Comparison of ENCODE assay signal across 40 cellular contexts in the genomic region with DNA sequence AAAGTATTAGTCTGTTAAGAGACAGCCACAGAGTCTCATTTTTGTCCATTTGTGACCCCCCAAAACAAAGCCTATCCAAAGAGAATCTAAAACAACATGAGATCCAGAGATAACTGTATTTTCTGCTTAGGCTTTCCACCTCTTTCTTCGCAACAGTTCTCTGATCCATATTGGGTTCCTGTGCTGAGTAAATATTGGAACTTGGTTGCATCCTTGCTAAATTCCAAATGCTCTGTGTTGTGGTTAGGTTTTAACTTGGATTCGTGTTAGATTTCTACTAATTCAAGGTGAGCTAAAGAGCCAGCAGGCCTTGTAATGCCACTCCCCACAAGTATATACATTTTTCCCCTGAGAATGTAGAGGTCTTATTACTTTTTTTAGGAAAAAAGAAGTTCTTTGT. TPM values are rescaled to one million over a fixed set of nuclear protein-coding genes. Genes with fewer than 3 reads are reported as not detected.
A peak's percentile ranks its signal among the peaks of the same experiment; 100 is the strongest.
DNase-seq lines count a peak whose midpoint lies in the region; ATAC-seq, FAIRE-seq and TF ChIP-seq lines count a peak whose summit lies in the region.
"Had no signal": no experiment of that assay in that cellular context is flagged by ENCODE, and none has a peak within 500 bp of the region (broad histone marks: within the 10 kb centered on the region; RNA-seq: fewer than 3 reads in every experiment).

No MANE protein-coding gene starts in this region.

- no peaks in the 10 kb centered on the region for H3K79me1 ChIP-seq in H1 (ENCODE audit: low read depth, low read length)

- H3K27ac ChIP-seq in liver (ENCODE audit: low read depth in 1 of 2, low read length in 2 of 2), result no peak overlapping the region
- H3K27ac ChIP-seq in HepG2 (ENCODE audit: extremely low read length, insufficient read depth, low read length), result no peak overlapping the region
- H3K27ac ChIP-seq in H1 (ENCODE audit: low read depth, low read length), result no peak overlapping the region
- no peak overlapping the region for H3K27ac ChIP-seq in right lobe of liver
- H3K27ac ChIP-seq in upper lobe of right lung, result no peak overlapping the region
- H3K27ac ChIP-seq in vagina, result no peak overlapping the region
- H3K27ac ChIP-seq: 22Rv1; A549; BLaER1; BLaER1 treated with 17β-estradiol and CSF1 and Interleukin-3, amounts not matched to agents 10 nM and 100 nM; C4-2B had no signal

- H2BK120ac ChIP-seq in H1 (replicated peaks; ENCODE audit: low read depth, low read length), result no peak overlapping the region

- in situ Hi-C loops in HepG2 (cut with HindIII; ENCODE audit: extremely low pct_ligation_motif_present, low pct_unique_long_range_greater_than_20kb), result no loop called here

- H2AFZ ChIP-seq in HepG2 (ENCODE audit: low read length), result no peak overlapping the region
- H2AFZ ChIP-seq in H1 (ENCODE audit: low read length), result peak overlapping the region; percentile 31; the same call in 1 of the 2 replicates

- H3K23ac ChIP-seq in H1 (ENCODE audit: insufficient read length), result no peak overlapping the region

- H3K9ac ChIP-seq in liver (ENCODE audit: low read depth in 1 of 2, low read length in 2 of 2) (no peak overlapping the region), HepG2 (ENCODE audit: insufficient read depth, low read depth, low read length) (no peak overlapping the region), H1 (replicated peaks in 1 of 4; ENCODE audit: extremely low read depth in 1 of 4, low read depth in 3 of 4, low read length in 3 of 4) (no peak overlapping the region)
- H3K9ac ChIP-seq: BLaER1; BLaER1 treated with 17β-estradiol and CSF1 and Interleukin-3, amounts not matched to agents 10 nM and 100 nM had no signal

- CTCF ChIA-PET in HepG2 (lab: Yijun Ruan, JAX; ENCODE audit: low intra/inter-chr PET ratio, low total read pairs), result no interaction called here
- CTCF ChIA-PET in H1 (lab: Charles Lee; ENCODE audit: partially characterized antibody), result interaction anchor here (1.2 to 2.1 kb wide), 4 partner anchors 14 to 32 kb away, joined by 3 to 6 read pairs (median 4); no protein-coding TSS in a partner anchor

- TF ChIP-seq CTCF in liver (IDR thresholded peaks at IDR 0.05; ENCODE audit: low read depth, low read length, missing input control), result no peak
- no peak for TF ChIP-seq CTCF in HepG2 (CRISPR knock-in tag; IDR thresholded peaks at IDR 0.05)
- no peak for TF ChIP-seq CTCF in H1 (IDR thresholded peaks at IDR 0.05; ENCODE audit: control extremely low read depth in 1 of 3, insufficient read depth in 1 of 3, low read depth in 1 of 3, low read length in 3 of 3)
- TF ChIP-seq CTCF in right lobe of liver (IDR thresholded peaks at IDR 0.05), result no peak
- no peak for TF ChIP-seq CTCF in upper lobe of right lung (IDR thresholded peaks at IDR 0.05)
- TF ChIP-seq CTCF in vagina (IDR thresholded peaks at IDR 0.05), result no peak

- H2BK15ac ChIP-seq in H1 (ENCODE audit: low read length), result no peak overlapping the region

- POLR2A ChIA-PET in HepG2 (lab: Yijun Ruan, JAX) (no interaction called here), H1 (lab: Charles Lee; ENCODE audit: partially characterized antibody) (no interaction called here)

- no peak overlapping the region for H3K18ac ChIP-seq in H1 (ENCODE audit: extremely low read depth, low read length)

- no peak for TF ChIP-seq POLR2A in HepG2 (IDR thresholded peaks at IDR 0.05; ENCODE audit: insufficient read depth in 1 of 2, low read depth in 2 of 2, low read length in 2 of 2)
- no peak for TF ChIP-seq POLR2A in H1 (IDR thresholded peaks at IDR 0.05; ENCODE audit: control extremely low read depth in 1 of 2, low read depth in 2 of 2, low read length in 2 of 2)
- TF ChIP-seq POLR2A in right lobe of liver (IDR thresholded peaks at IDR 0.05), result no peak
- TF ChIP-seq POLR2A in vagina (IDR thresholded peaks at IDR 0.05), result no peak

- H3K79me2 ChIP-seq in HepG2 (ENCODE audit: insufficient read depth, low read length) (no peaks in the 10 kb centered on the region), H1 (ENCODE audit: control insufficient read depth in 1 of 2, insufficient read depth in 2 of 2, low read length in 2 of 2) (no peaks in the 10 kb centered on the region)

- no peak for TF ChIP-seq EP300 in HepG2 (IDR thresholded peaks at IDR 0.05; ENCODE audit: low read depth in 2 of 2, low read length in 2 of 2)
- no peak for TF ChIP-seq EP300 in HepG2 (CRISPR knock-in tag; IDR thresholded peaks at IDR 0.05; ENCODE audit: borderline replicate concordance)
- no peak for TF ChIP-seq EP300 in H1 (IDR thresholded peaks at IDR 0.05; ENCODE audit: borderline replicate concordance in 1 of 2, low read depth in 2 of 2, low read length in 2 of 2)

- H3K4me3 ChIP-seq in liver (ENCODE audit: low read depth in 1 of 3, low read length in 3 of 3) (no peak overlapping the region), HepG2 (replicated peaks in 1 of 3; ENCODE audit: insufficient read depth in 1 of 3, low read depth in 2 of 3, low read length in 3 of 3) (no peak overlapping the region), H1 (ENCODE audit: extremely low read depth in 1 of 4, insufficient read depth in 2 of 4, low read depth in 3 of 4, low read length in 4 of 4) (no peak overlapping the region), right lobe of liver (no peak overlapping the region), upper lobe of right lung (no peak overlapping the region), vagina (no peak overlapping the region)
- H3K4me3 ChIP-seq: A549; BLaER1; BLaER1 treated with 17β-estradiol and CSF1 and Interleukin-3, amounts not matched to agents 10 nM and 100 nM had no signal

- H2BK5ac ChIP-seq in H1 (ENCODE audit: low read depth, low read length), result no peak overlapping the region

- no peak for FAIRE-seq in HepG2 (lab: Jason Lieb, UNC)
- no peak for FAIRE-seq in H1 (lab: Jason Lieb, UNC)
- FAIRE-seq: A204.1, A549 had no signal

- no peaks in the 10 kb centered on the region for H3K23me2 ChIP-seq in H1 (ENCODE audit: low read depth, low read length)

- no peak overlapping the region for H2BK12ac ChIP-seq in H1 (ENCODE audit: low read depth, low read length)

- H3K27me3 ChIP-seq in liver (ENCODE audit: control insufficient read depth in 4 of 4, insufficient read depth in 4 of 4, low read length in 3 of 4) (no peaks in the 10 kb centered on the region), HepG2 (ENCODE audit: control insufficient read depth in 1 of 2, insufficient read depth in 2 of 2, low read length in 2 of 2) (no peaks in the 10 kb centered on the region; a peak in 1 of 5 replicates), H1 (replicated peaks in 1 of 4; ENCODE audit: control insufficient read depth in 3 of 4, extremely low read depth in 1 of 4, insufficient read depth in 3 of 4, low read length in 3 of 4) (no peaks in the 10 kb centered on the region), right lobe of liver (no peaks in the 10 kb centered on the region), upper lobe of right lung (no peaks in the 10 kb centered on the region), vagina (no peaks in the 10 kb centered on the region)
- H3K27me3 ChIP-seq: BE2C; BLaER1; BLaER1 treated with 17β-estradiol and CSF1 and Interleukin-3, amounts not matched to agents 10 nM and 100 nM had no signal

- no peaks in the 10 kb centered on the region for H3K4me1 ChIP-seq in liver (ENCODE audit: control insufficient read depth in 4 of 4, insufficient read depth in 4 of 4, low read length in 3 of 4)
- H3K4me1 ChIP-seq in HepG2 (ENCODE audit: insufficient read depth, low read length), result no peaks in the 10 kb centered on the region
- H3K4me1 ChIP-seq in H1 (replicated peaks in 1 of 4; ENCODE audit: control insufficient read depth in 3 of 4, insufficient read depth in 4 of 4, low read length in 3 of 4), result no peaks in the 10 kb centered on the region
- no peaks in the 10 kb centered on the region for H3K4me1 ChIP-seq in right lobe of liver
- H3K4me1 ChIP-seq in upper lobe of right lung, result no peaks in the 10 kb centered on the region
- H3K4me1 ChIP-seq in vagina, result no peaks in the 10 kb centered on the region
- H3K4me1 ChIP-seq: A549, BE2C, BLaER1, Caco-2 had no signal

- WGBS in liver, result 29% methylated on average over 2 of the region's 2 CpGs
- WGBS in HepG2 (ENCODE audit: low lambda C conversion rate), result 0% methylated on average over 2 of the region's 2 CpGs
- WGBS in H1 (ENCODE audit: extremely low coverage in 1 of 2, insufficient coverage in 1 of 2, insufficient read length in 1 of 2, insufficient replicate concordance in 2 of 2, low coverage in 1 of 2, low lambda C conversion rate in 2 of 2, missing lambda C conversion rate in 1 of 2), 2 experiments, result 90% methylated on average over 2 of the region's 2 CpGs; no CpG with 5 or more reads in 1 of the 2 experiments
- WGBS in right lobe of liver (ENCODE audit: insufficient coverage, low coverage, low lambda C conversion rate, missing lambda C conversion rate), result 18% methylated on average over 2 of the region's 2 CpGs

- H4K5ac ChIP-seq in H1 (ENCODE audit: insufficient read length, low read depth, low read length), result no peak overlapping the region

- H3K4ac ChIP-seq in H1 (replicated peaks; ENCODE audit: insufficient read length, low read depth, low read length), result no peak overlapping the region

- TF ChIP-seq RAD21 in liver (IDR thresholded peaks at IDR 0.05) (no peak), HepG2 (CRISPR knock-in tag; IDR thresholded peaks at IDR 0.05) (no peak), H1 (IDR thresholded peaks at IDR 0.05 in 1 of 2, conservative IDR thresholded peaks at IDR 0.05 in 1 of 2; ENCODE audit: low read depth in 2 of 2, low read length in 2 of 2) (no peak)

- H4K20me1 ChIP-seq in HepG2 (ENCODE audit: insufficient read depth, low read length) (no peaks in the 10 kb centered on the region), H1 (replicated peaks in 1 of 2; ENCODE audit: control insufficient read depth in 1 of 2, insufficient read depth in 2 of 2, low read length in 2 of 2) (no peaks in the 10 kb centered on the region)
- H4K20me1 ChIP-seq: BLaER1; BLaER1 treated with 17β-estradiol and CSF1 and Interleukin-3, amounts not matched to agents 10 nM and 100 nM had no signal

- DNase-seq in HepG2 (ENCODE audit: low spot score), result no peak
- no peak for DNase-seq in H1 (ENCODE audit: low read depth in 1 of 2, low spot score in 2 of 2)
- DNase-seq in left lobe of liver (ENCODE audit: low spot score), result no peak
- DNase-seq in right lobe of liver, result no peak
- no peak for DNase-seq in upper lobe of right lung
- no peak for DNase-seq in vagina (ENCODE audit: extremely low spot score in 2 of 2)
- DNase-seq in NK-92 (lab: John Stamatoyannopoulos, UW; ENCODE audit: unreplicated experiment), result no peak
- DNase-seq: 8988T; ACHN; AML-193; BE2C; C1 segment of cervical spinal cord; Caco-2; Calu3; CD4-positive, alpha-beta memory T cell; CD4-positive, alpha-beta T cell; CD4-positive, CD25-positive, alpha-beta regulatory T cell; CD8-positive, alpha-beta memory T cell; CD8-positive, alpha-beta T cell; COR-L47; DMS 273 treated with DMSO at 0.1 percent for 48 hours; DMS153; DMS53; DMS79; DMS79 treated with DMSO at 0.1 percent for 48 hours; DND-41; EL had no signal

- H2BK20ac ChIP-seq in H1 (ENCODE audit: low read length), result no peak overlapping the region

- H3K14ac ChIP-seq in H1 (ENCODE audit: insufficient read length), result no peak overlapping the region

- no peak overlapping the region for H2AK5ac ChIP-seq in H1 (ENCODE audit: low read depth, low read length)

- H3K4me2 ChIP-seq in HepG2 (ENCODE audit: low read depth, low read length) (no peak overlapping the region), H1 (ENCODE audit: insufficient read depth in 1 of 2, low read depth in 2 of 2, low read length in 2 of 2) (no peak overlapping the region)
- H3K4me2 ChIP-seq: A549; BLaER1; BLaER1 treated with 17β-estradiol and CSF1 and Interleukin-3, amounts not matched to agents 10 nM and 100 nM had no signal

- ATAC-seq in HepG2 (no peak), left lobe of liver (peak; percentile 78), right lobe of liver (peak in 3 of 4 donors; percentile 53 to 79 (median 54)), upper lobe of right lung (no peak)
- ATAC-seq: A549; CD8-positive, alpha-beta T cell had no signal

- intact Hi-C loops in HepG2 (cut with micrococcal nuclease; ENCODE audit: unreplicated experiment), result no loop called here
- intact Hi-C loops in right lobe of liver (cut with DNase I), result no loop called here
- intact Hi-C loops in upper lobe of right lung (cut with DNase I), result no loop called here
- intact Hi-C loops in vagina (cut with DNase I), result no loop called here

- H3K9me3 ChIP-seq in liver (ENCODE audit: control insufficient read depth in 4 of 4, low read length in 3 of 4) (no peaks in the 10 kb centered on the region), HepG2 (ENCODE audit: low read length) (no peaks in the 10 kb centered on the region), H1 (ENCODE audit: insufficient read depth in 2 of 2, low read depth in 1 of 2, low read length in 1 of 2) (no peaks in the 10 kb centered on the region), right lobe of liver (no peaks in the 10 kb centered on the region), upper lobe of right lung (no peaks in the 10 kb centered on the region), vagina (no peaks in the 10 kb centered on the region)
- H3K9me3 ChIP-seq: A549; BE2C; BLaER1; BLaER1 treated with 17β-estradiol and CSF1 and Interleukin-3, amounts not matched to agents 10 nM and 100 nM; Caco-2 had no signal

- H4K91ac ChIP-seq in H1 (replicated peaks; ENCODE audit: insufficient read length, low read length), result no peak overlapping the region

- H4K8ac ChIP-seq in H1 (ENCODE audit: extremely low read depth, insufficient read depth, low read length), result no peak overlapping the region

- H3K56ac ChIP-seq in H1 (replicated peaks; ENCODE audit: insufficient read length, low read depth, low read length), result no peak overlapping the region

- no peaks in the 10 kb centered on the region for H3K36me3 ChIP-seq in liver (ENCODE audit: control insufficient read depth in 4 of 4, insufficient read depth in 3 of 4, low read depth in 1 of 4, low read length in 3 of 4)
- H3K36me3 ChIP-seq in HepG2 (replicated peaks in 1 of 2; ENCODE audit: control insufficient read depth in 1 of 2, insufficient read depth in 2 of 2, low read length in 2 of 2), result no peaks in the 10 kb centered on the region
- no peaks in the 10 kb centered on the region for H3K36me3 ChIP-seq in H1 (ENCODE audit: control insufficient read depth in 2 of 4, insufficient read depth in 4 of 4, low read length in 3 of 4)
- H3K36me3 ChIP-seq in right lobe of liver, result no peaks in the 10 kb centered on the region
- no peaks in the 10 kb centered on the region for H3K36me3 ChIP-seq in upper lobe of right lung
- H3K36me3 ChIP-seq in vagina, result no peaks in the 10 kb centered on the region
- H3K36me3 ChIP-seq: BE2C; BLaER1; BLaER1 treated with 17β-estradiol and CSF1 and Interleukin-3, amounts not matched to agents 10 nM and 100 nM had no signal

- BruUV-seq in HepG2 (replicated peaks; lab: Mats Ljungman, UMichigan), result no TSS peak

RNA-seq across cellular contexts. Expression of gene FMO1, which starts 29.2 kb away (rescaled TPM):
- total RNA-seq in liver (10 to 100 TPM in 1 of 2 donors, under 1 TPM in 1; 0.33 to 26.3 TPM), HepG2 (2016; rRNA removed; fragmentation: Illumina TruSeq; extraction: Trizol) (not detected in 2 replicates), left lobe of liver (not detected), right lobe of liver (1 to 10 TPM in 3 of 6 experiments, under 1 TPM in 3; 0.15 to 7.6 (median 2.5) TPM), upper lobe of right lung (1.3 TPM), vagina (6.4 TPM)
- polyA plus RNA-seq in liver (under 1 TPM; 0.13 to 0.90 TPM), HepG2 (2011; rRNA removed) (not detected in 2 replicates), H1 (2011; rRNA removed) (0.03 and 0.11 TPM in 2 replicates)
- not detected in 2 replicates for total RNA-seq in HepG2 (2016; cell fraction: cytosol; rRNA removed; fragmentation: Illumina TruSeq; extraction: Trizol; ENCODE audit: low read depth)
- not detected in 2 replicates for total RNA-seq in HepG2 (2016; cell fraction: insoluble cytoplasmic fraction; rRNA removed; fragmentation: Illumina TruSeq; extraction: Trizol)
- not detected in 2 replicates for total RNA-seq in HepG2 (2016; cell fraction: membrane; rRNA removed; fragmentation: Illumina TruSeq; extraction: Trizol)
- total RNA-seq in HepG2 (2016; cell fraction: nucleus; rRNA removed; fragmentation: Illumina TruSeq; extraction: Trizol), result not detected in 2 replicates
- not detected in 2 replicates for polyA plus RNA-seq in HepG2 (2011; cell fraction: cytosol; rRNA removed)
- not detected in 2 replicates for polyA plus RNA-seq in HepG2 (2011; cell fraction: nucleus; rRNA removed)
- not detected in 2 replicates for polyA plus RNA-seq in HepG2 (2012)
- polyA plus RNA-seq in HepG2 (2016; cell fraction: cytosol; fragmentation: Illumina TruSeq; extraction: Trizol; ENCODE audit: low read depth), result not detected in 2 replicates
- polyA plus RNA-seq in HepG2 (2016; cell fraction: insoluble cytoplasmic fraction; fragmentation: Illumina TruSeq; extraction: Trizol; ENCODE audit: low read depth), result not detected in 2 replicates
- polyA plus RNA-seq in HepG2 (2016; cell fraction: membrane; fragmentation: Illumina TruSeq; extraction: Trizol; ENCODE audit: low read depth), result not detected in 2 replicates
- not detected in 2 replicates for polyA plus RNA-seq in HepG2 (2016; cell fraction: nucleus; fragmentation: Illumina TruSeq; extraction: Trizol; ENCODE audit: insufficient read depth, low read depth)
- not detected in 2 replicates for polyA minus RNA-seq in HepG2 (2011; rRNA and poly(A)+ RNA removed; ENCODE audit: low replicate concordance)
- polyA minus RNA-seq in HepG2 (2011; cell fraction: cytosol; rRNA and poly(A)+ RNA removed), result not detected in 2 replicates
- not detected in 2 replicates for polyA minus RNA-seq in HepG2 (2011; cell fraction: nucleus; rRNA and poly(A)+ RNA removed)
- total RNA-seq in H1 (2021; fragmentation: NEBNext Ultra II Directional; extraction: Animal tissue kit (Norgen Biotek cat#: 25700)), result 0.36 TPM in 1 of 2 replicates, not detected in the other
- 0.13 TPM for polyA plus RNA-seq in H1 (2011; cell fraction: cytosol; rRNA removed)
- 0.77 TPM for polyA plus RNA-seq in H1 (2011; cell fraction: nucleus; rRNA removed)
- polyA plus RNA-seq in H1 (2012, experiment 1 of 2), result 0.11 to 0.27 TPM in 2 of 4 replicates, not detected in the others
- not detected for polyA plus RNA-seq in H1 (2012, experiment 2 of 2)
- polyA plus RNA-seq in H1 (2013, experiment 1 of 2), result 0.02 TPM
- 0.04 TPM for polyA plus RNA-seq in H1 (2013, experiment 2 of 2)
- polyA minus RNA-seq in H1 (2011; rRNA and poly(A)+ RNA removed), result 0.47 TPM in 1 of 2 replicates, not detected in the other
- polyA minus RNA-seq in H1 (2011; cell fraction: cytosol; rRNA and poly(A)+ RNA removed), result not detected
- not detected for polyA minus RNA-seq in H1 (2011; cell fraction: nucleus; rRNA and poly(A)+ RNA removed)
- total RNA-seq: A172; A673; B cell; Caco-2; Calu3; CD4-positive, alpha-beta memory T cell; CD4-positive, alpha-beta T cell; CD4-positive, CD25-positive, alpha-beta regulatory T cell; CD8-positive, alpha-beta memory T cell; CD8-positive, alpha-beta T cell; Daoy had no signal
- polyA plus RNA-seq: A549; AG04450; CD14-positive monocyte; CD4-positive, alpha-beta memory T cell; CD4-positive, CD25-positive, alpha-beta regulatory T cell; CD8-positive, alpha-beta memory T cell had no signal

RNA-seq across cellular contexts. Expression of gene FMO4, which starts 36.4 kb away (rescaled TPM):
- total RNA-seq in liver, result 10 to 100 TPM in 1 of 2 donors, 1 to 10 TPM in 1; 7.2 to 26.9 TPM
- polyA plus RNA-seq in liver, result 10 to 100 TPM in 1 of 2 donors, 1 to 10 TPM in 1; 7.6 to 11.0 TPM
- 0.07 and 0.36 TPM in 2 replicates for total RNA-seq in HepG2 (2016; rRNA removed; fragmentation: Illumina TruSeq; extraction: Trizol)
- total RNA-seq in HepG2 (2016; cell fraction: cytosol; rRNA removed; fragmentation: Illumina TruSeq; extraction: Trizol; ENCODE audit: low read depth), result not detected in 2 replicates
- total RNA-seq in HepG2 (2016; cell fraction: insoluble cytoplasmic fraction; rRNA removed; fragmentation: Illumina TruSeq; extraction: Trizol), result 0.37 and 0.56 TPM in 2 replicates
- total RNA-seq in HepG2 (2016; cell fraction: membrane; rRNA removed; fragmentation: Illumina TruSeq; extraction: Trizol), result 0.06 and 0.17 TPM in 2 replicates
- total RNA-seq in HepG2 (2016; cell fraction: nucleus; rRNA removed; fragmentation: Illumina TruSeq; extraction: Trizol), result 0.34 TPM in 1 of 2 replicates, not detected in the other
- polyA plus RNA-seq in HepG2 (2011; rRNA removed), result 0.10 and 0.29 TPM in 2 replicates
- polyA plus RNA-seq in HepG2 (2011; cell fraction: cytosol; rRNA removed), result 0.10 and 0.11 TPM in 2 replicates
- 0.05 TPM in 1 of 2 replicates, not detected in the other for polyA plus RNA-seq in HepG2 (2011; cell fraction: nucleus; rRNA removed)
- polyA plus RNA-seq in HepG2 (2012), result 0.17 and 0.34 TPM in 2 replicates
- polyA plus RNA-seq in HepG2 (2016; cell fraction: cytosol; fragmentation: Illumina TruSeq; extraction: Trizol; ENCODE audit: low read depth), result not detected in 2 replicates
- 0.40 and 0.42 TPM in 2 replicates for polyA plus RNA-seq in HepG2 (2016; cell fraction: insoluble cytoplasmic fraction; fragmentation: Illumina TruSeq; extraction: Trizol; ENCODE audit: low read depth)
- not detected in 2 replicates for polyA plus RNA-seq in HepG2 (2016; cell fraction: membrane; fragmentation: Illumina TruSeq; extraction: Trizol; ENCODE audit: low read depth)
- polyA plus RNA-seq in HepG2 (2016; cell fraction: nucleus; fragmentation: Illumina TruSeq; extraction: Trizol; ENCODE audit: insufficient read depth, low read depth), result not detected in 2 replicates
- polyA minus RNA-seq in HepG2 (2011; rRNA and poly(A)+ RNA removed; ENCODE audit: low replicate concordance), result 0.07 TPM in 1 of 2 replicates, not detected in the other
- not detected in 2 replicates for polyA minus RNA-seq in HepG2 (2011; cell fraction: cytosol; rRNA and poly(A)+ RNA removed)
- 0.52 TPM in 1 of 2 replicates, not detected in the other for polyA minus RNA-seq in HepG2 (2011; cell fraction: nucleus; rRNA and poly(A)+ RNA removed)
- total RNA-seq in H1 (2021; fragmentation: NEBNext Ultra II Directional; extraction: Animal tissue kit (Norgen Biotek cat#: 25700)), result 2.2 and 2.3 TPM in 2 replicates
- 0.88 and 1.5 TPM in 2 replicates for polyA plus RNA-seq in H1 (2011; rRNA removed)
- polyA plus RNA-seq in H1 (2011; cell fraction: cytosol; rRNA removed), result 2.0 TPM
- 0.86 TPM for polyA plus RNA-seq in H1 (2011; cell fraction: nucleus; rRNA removed)
- 1.3 to 1.7 TPM (median 1.4 TPM) in 4 replicates for polyA plus RNA-seq in H1 (2012, experiment 1 of 2)
- 0.62 TPM for polyA plus RNA-seq in H1 (2012, experiment 2 of 2)
- 2.1 TPM for polyA plus RNA-seq in H1 (2013, experiment 1 of 2)
- 1.9 TPM for polyA plus RNA-seq in H1 (2013, experiment 2 of 2)
- polyA minus RNA-seq in H1 (2011; rRNA and poly(A)+ RNA removed), result 1.4 and 1.9 TPM in 2 replicates
- polyA minus RNA-seq in H1 (2011; cell fraction: cytosol; rRNA and poly(A)+ RNA removed), result 2.1 TPM
- polyA minus RNA-seq in H1 (2011; cell fraction: nucleus; rRNA and poly(A)+ RNA removed), result 3.4 TPM
- total RNA-seq in left lobe of liver, result 12.7 TPM
- 10 to 100 TPM; 12.8 to 32.7 (median 20.0) TPM for total RNA-seq in right lobe of liver
- total RNA-seq in upper lobe of right lung, result 4.3 TPM
- 0.98 TPM for total RNA-seq in vagina

Comparison
In these comparisons a context has a peak if more than half of its experiments do, and no peak if none do; other contexts are left out.
1. ATAC-seq: peak in left lobe of liver (single experiment) and right lobe of liver (3 of 4); none in HepG2 (single experiment) and upper lobe of right lung (single experiment).